8 cellular contexts compared by ENCODE assay signal in genomic region chr3:47782538-47783308, GRCh38. TPM values are rescaled to one million over a fixed set of nuclear protein-coding genes. Genes with fewer than 3 reads are reported as not detected.
DNase-seq lines count a peak whose midpoint lies in the region; ATAC-seq and TF ChIP-seq lines count a peak whose summit lies in the region.

No MANE protein-coding gene starts in this region.

- H3K9ac ChIP-seq in OCI-LY3 (ENCODE audit: low read length): peak overlapping the region; percentile 88

- H3K4me1 ChIP-seq in OCI-LY3 (ENCODE audit: low read length): peaks cover 22% of the 10 kb centered on the region

- H4K20me1 ChIP-seq in OCI-LY3 (ENCODE audit: insufficient read depth, low read length): peaks cover 19% of the 10 kb centered on the region

- peak overlapping the region; percentile 92 for H3K4me3 ChIP-seq in OCI-LY3 (ENCODE audit: low read length)

- peaks cover 8% of the 10 kb centered on the region for H3K36me3 ChIP-seq in OCI-LY3 (replicated peaks; ENCODE audit: low read depth, low read length)

- peak overlapping the region; percentile 84 for H3K4me2 ChIP-seq in OCI-LY3 (ENCODE audit: low read length)

- peak; percentile 7 for ATAC-seq in GM18909 (IDR thresholded peaks at IDR 0.05; ENCODE audit: poor library complexity, unreplicated experiment)

- intact Hi-C loops in posterior vena cava (cut with DNase I): no loop called here

- H3K9me3 ChIP-seq in OCI-LY3 (ENCODE audit: insufficient read depth, low read length): no peaks in the 10 kb centered on the region

- H3K79me2 ChIP-seq in OCI-LY3 (ENCODE audit: low read length): peaks cover 51% of the 10 kb centered on the region

- no peaks in the 10 kb centered on the region for H3K27me3 ChIP-seq in OCI-LY3 (ENCODE audit: low read depth, low read length)

- in situ Hi-C loops in GM13977 (cut with MboI; ENCODE audit: low pct_unique_long_range_greater_than_20kb, low sequenced_read_pairs, unreplicated experiment): loop anchor here (25.0 kb wide), 1 partner anchor 370 kb away; no protein-coding TSS in a partner anchor

- H2AFZ ChIP-seq in OCI-LY3 (ENCODE audit: low read depth, low read length): peak overlapping the region; percentile 58; the same call in 1 of the 2 replicates

- DNase-seq in epithelial cell of prostate (ENCODE audit: low read depth, low spot score): no peak
- DNase-seq in posterior vena cava (ENCODE audit: low spot score): peak; percentile 45
- DNase-seq in NCI-H187 (lab: John Stamatoyannopoulos, UW): no peak
- DNase-seq in NOMO-1 (lab: John Stamatoyannopoulos, UW; ENCODE audit: unreplicated experiment in 2 of 2): no peak
- no peak for DNase-seq in A172 (ENCODE audit: low spot score)
- no peak for DNase-seq in GM13977 (ENCODE audit: low spot score)

- H3K27ac ChIP-seq in OCI-LY3 (ENCODE audit: low read length) (peak overlapping the region; percentile 83), epithelial cell of prostate (peak overlapping the region; percentile 94)

- TF ChIP-seq CTCF in OCI-LY3 (IDR thresholded peaks at IDR 0.05; ENCODE audit: low read depth, low read length) (no peak), GM13977 (IDR thresholded peaks at IDR 0.05; ENCODE audit: extremely low read depth, insufficient read depth, missing control alignments) (no peak)

RNA-seq across cellular contexts. Expression of gene SMARCC1, which starts 1.0 kb away (rescaled TPM):
- 10 to 100 TPM; 53.4 to 84.8 TPM for total RNA-seq in posterior vena cava
- 49.6 and 51.2 TPM in 2 replicates for total RNA-seq in A172 (2014; rRNA removed; shearing (Covaris generic))

RNA-seq across cellular contexts. Expression of gene DHX30, which starts 20.2 kb away (rescaled TPM):
- total RNA-seq in posterior vena cava: 10 to 100 TPM; 41.0 to 41.4 TPM
- 93.2 and 111 TPM in 2 replicates for total RNA-seq in A172 (2014; rRNA removed; shearing (Covaris generic))
